In genomic region chr7:45160374-45160773, GRCh38 we compare ENCODE assay signal across 14 cellular contexts. TPM values are rescaled to one million over a fixed set of nuclear protein-coding genes. Genes with fewer than 3 reads are reported as not detected.
A peak's percentile ranks its signal among the peaks of the same experiment; 100 is the strongest.
DNase-seq lines count a peak whose midpoint lies in the region; ATAC-seq and TF ChIP-seq lines count a peak whose summit lies in the region.
"Had no signal": no experiment of that assay in that cellular context is flagged by ENCODE, and none has a peak within 500 bp of the region (broad histone marks: within the 10 kb centered on the region; RNA-seq: fewer than 3 reads in every experiment).

No MANE protein-coding gene starts in this region.

- no peak for TF ChIP-seq CTCF in GM12865 (IDR thresholded peaks at IDR 0.05; ENCODE audit: insufficient read depth, low read depth, low read length, missing control alignments)

- H3K27me3 Mint-ChIP-seq in memory B cell, result peaks cover 32% of the 10 kb centered on the region

- peaks cover 4% of the 10 kb centered on the region for H3K9me3 Mint-ChIP-seq in memory B cell

- H3K4me3 Mint-ChIP-seq in memory B cell, result peak overlapping the region; percentile 22
- H3K4me3 Mint-ChIP-seq: activated T-cell treated with anti-CD3 and anti-CD28 coated beads, Interleukin-2, amount 50 U/mL, for 72 hours had no signal

- ATAC-seq in GM19395 (IDR thresholded peaks at IDR 0.05; ENCODE audit: unreplicated experiment) (peak; percentile 67), memory B cell (ENCODE audit: low read depth) (peak; percentile 72), GM18867 (IDR thresholded peaks at IDR 0.05; ENCODE audit: unreplicated experiment) (no peak), HG02571 (IDR thresholded peaks at IDR 0.05; ENCODE audit: unreplicated experiment) (no peak), HG02884 (IDR thresholded peaks at IDR 0.05; ENCODE audit: unreplicated experiment) (no peak)
- ATAC-seq: activated T-cell treated with anti-CD3 and anti-CD28 coated beads, Interleukin-2, amount 50 U/mL, for 72 hours had no signal

- peaks cover 13% of the 10 kb centered on the region for H3K4me1 Mint-ChIP-seq in memory B cell

- no peak overlapping the region for H3K4me3 ChIP-seq in GM12865 (ENCODE audit: low read depth, low read length)
- H3K4me3 ChIP-seq: cardiac muscle cell had no signal

- H3K36me3 Mint-ChIP-seq in memory B cell, result peaks cover 2% of the 10 kb centered on the region

- no peak overlapping the region for H3K27ac Mint-ChIP-seq in memory B cell
- H3K27ac Mint-ChIP-seq: activated T-cell treated with anti-CD3 and anti-CD28 coated beads, Interleukin-2, amount 50 U/mL, for 72 hours had no signal

- DNase-seq in GM12865 (ENCODE audit: low read depth) (peak; percentile 72), LHCN-M2 (ENCODE audit: low read depth) (peak; percentile 48), memory B cell (ENCODE audit: low spot score in 2 of 2) (no peak), NCI-H2081 (lab: John Stamatoyannopoulos, UW) (no peak)
- DNase-seq: activated T-cell treated with anti-CD3 and anti-CD28 coated beads, Interleukin-2, amount 50 U/mL, for 72 hours; H7; NCI-H1930; stimulated activated CD4-positive, alpha-beta T cell treated with anti-CD3 and anti-CD28 coated beads, Interleukin-2, amount 100 ng/mL, for 48 hours had no signal

RNA-seq across cellular contexts. Expression of gene RAMP3, which starts 2.8 kb away (rescaled TPM):
- total RNA-seq in LHCN-M2 (2014; rRNA removed), result not detected in 2 replicates
- polyA plus RNA-seq in LHCN-M2 (2012), result not detected
- total RNA-seq: cardiac muscle cell had no signal
- polyA plus RNA-seq: cardiac muscle cell, fibroblast of lung had no signal

RNA-seq across cellular contexts. Expression of gene TBRG4, which starts 48.9 kb away (rescaled TPM):
- 107 and 120 TPM in 2 replicates for total RNA-seq in LHCN-M2 (2014; rRNA removed)
- 64.1 TPM for polyA plus RNA-seq in LHCN-M2 (2012)

Comparison
In these comparisons a context has a peak if more than half of its experiments do, and no peak if none do; other contexts are left out.
1. DNase-seq: peak in GM12865 (single experiment) and LHCN-M2 (single experiment); none in memory B cell (0 of 2) and NCI-H2081 (0 of 2).
2. ATAC-seq: peak in GM19395 (single experiment) and memory B cell (single experiment); none in GM18867 (single experiment), HG02571 (single experiment) and HG02884 (single experiment).